1 cellular context compared by ENCODE assay signal in the genomic region with DNA sequence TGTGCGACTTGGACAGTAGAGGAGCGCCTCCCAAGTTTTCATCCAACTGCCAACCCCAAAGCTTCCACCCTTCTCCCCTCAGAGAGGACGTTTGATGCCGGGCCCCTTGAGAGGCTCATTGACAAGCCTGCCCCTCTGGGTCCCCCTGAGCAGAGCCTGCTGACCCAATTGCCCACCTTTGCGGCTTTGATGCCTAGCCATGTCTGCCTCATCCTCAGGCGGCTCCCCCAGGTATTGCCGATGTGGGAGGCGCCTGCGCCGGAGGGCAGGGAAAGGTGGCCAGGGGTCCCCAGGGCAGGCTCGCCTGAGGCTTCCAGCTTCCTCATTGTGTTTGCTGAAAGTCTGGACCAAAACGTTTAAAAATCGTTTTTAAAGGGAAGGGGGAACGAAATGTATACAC.
TF ChIP-seq lines count a peak whose summit lies in the region.

No MANE protein-coding gene starts in this region.

TF ChIP-seq in H1, 55 proteins besides CTCF, POLR2A, EP300 and RAD21:
- no peak for TF ChIP-seq TEAD4 (IDR thresholded peaks at IDR 0.05; ENCODE audit: low read depth, low read length)
- no peak for TF ChIP-seq CREB1 (IDR thresholded peaks at IDR 0.05)
- peak; percentile 15 for TF ChIP-seq EZH2 (IDR thresholded peaks at IDR 0.05; ENCODE audit: low read depth, low read length, severe bottlenecking)
